23 cellular contexts compared by ENCODE assay signal in genomic region chr13:52104624-52105023, GRCh38. TPM values are rescaled to one million over a fixed set of nuclear protein-coding genes. Genes with fewer than 3 reads are reported as not detected.
DNase-seq lines count a peak whose midpoint lies in the region; ATAC-seq, FAIRE-seq and TF ChIP-seq lines count a peak whose summit lies in the region.
"Had no signal": no experiment of that assay in that cellular context is flagged by ENCODE, and none has a peak within 500 bp of the region (broad histone marks: within the 10 kb centered on the region; RNA-seq: fewer than 3 reads in every experiment).

No MANE protein-coding gene starts in this region.

- no peak for ATAC-seq in A549
- ATAC-seq: Right ventricle myocardium inferior, sciatic nerve had no signal

- no peaks in the 10 kb centered on the region for H3K79me1 ChIP-seq in neuronal stem cell (ENCODE audit: low read depth, low read length)

- no peak overlapping the region for H2BK12ac ChIP-seq in neuronal stem cell (ENCODE audit: low read length)

- TF ChIP-seq EP300 in A549 (IDR thresholded peaks at IDR 0.05), result no peak

- 84% methylated on average over 1 of the region's 1 CpG for WGBS in A549 (ENCODE audit: missing lambda C conversion rate)
- WGBS in neuronal stem cell (ENCODE audit: extremely low coverage in 2 of 2, insufficient read length in 2 of 2, insufficient replicate concordance in 1 of 2), 2 donors, result no CpG with 5 or more reads among the region's 1 CpG

- no peak overlapping the region for H4K8ac ChIP-seq in neuronal stem cell (ENCODE audit: low read depth, low read length)

- H3K9ac ChIP-seq in Karpas-422 (ENCODE audit: low read length) (no peak overlapping the region), neuronal stem cell (ENCODE audit: low read depth, low read length, poor library complexity) (no peak overlapping the region)

- H4K20me1 ChIP-seq in Karpas-422 (ENCODE audit: insufficient read depth, low read depth, low read length), result no peaks in the 10 kb centered on the region

- CTCF ChIA-PET in A549 (lab: Yijun Ruan, JAX), result interaction anchor here (1.0 kb wide), 1 partner anchor 22 kb away, joined by 3 read pairs; no protein-coding TSS in a partner anchor

- H3K27ac ChIP-seq in A549, result peak overlapping the region in 1 of 2 experiments; percentile 53; a peak in 2 of 6 replicates
- H3K27ac ChIP-seq in HL-60 (replicated peaks), result peak overlapping the region; percentile 37
- H3K27ac ChIP-seq in Karpas-422 (ENCODE audit: low read length), result no peak overlapping the region
- no peak overlapping the region for H3K27ac ChIP-seq in neuronal stem cell (replicated peaks; ENCODE audit: low read length)
- H3K27ac ChIP-seq: esophagus muscularis mucosa, neutrophil had no signal

- DNase-seq in A549 (ENCODE audit: low read depth in 1 of 2, low spot score in 1 of 2) (peak in 1 of 2 experiments; percentile 2), HL-60 (ENCODE audit: low read depth in 1 of 2, low spot score in 1 of 2) (peak; percentile 8 to 44), RKO (ENCODE audit: low spot score) (peak; percentile 5), fibroblast of the aortic adventitia (ENCODE audit: low read depth) (peak; percentile 65), COLO829 (ENCODE audit: low spot score) (no peak), Karpas-422 (no peak), A172 (ENCODE audit: low spot score) (no peak), neuronal stem cell (ENCODE audit: low spot score) (no peak)
- DNase-seq: activated CD4-positive, CD25-positive, alpha-beta regulatory T cell treated with anti-CD3 and anti-CD28 coated beads, Interleukin-2, amount 50 U/mL, for 72 hours; activated naive CD4-positive, alpha-beta T cell treated with anti-CD3 and anti-CD28 coated beads, Interleukin-2, amount 10 ng/mL, durations not matched to agents 7 days and 5 days; dermis blood vessel endothelial cell; midbrain; NCI-H1048; NCI-H2107; NCI-H748 treated with DMSO at 0.1 percent for 48 hours had no signal

- H3K4ac ChIP-seq in neuronal stem cell (ENCODE audit: low read length), result no peak overlapping the region

- no peaks in the 10 kb centered on the region for H3K27me3 ChIP-seq in HL-60 (ENCODE audit: insufficient read depth, poor library complexity, severe bottlenecking)
- no peaks in the 10 kb centered on the region for H3K27me3 ChIP-seq in Karpas-422 (ENCODE audit: low read length)
- H3K27me3 ChIP-seq in neuronal stem cell (ENCODE audit: control insufficient read depth in 3 of 3, insufficient read depth in 3 of 3, low read depth in 1 of 3, low read length in 3 of 3), result no peaks in the 10 kb centered on the region
- H3K27me3 ChIP-seq: esophagus muscularis mucosa, neutrophil had no signal

- H3K4me3 ChIP-seq in A549 (no peak overlapping the region), HL-60 (replicated peaks; ENCODE audit: insufficient read depth, low read length) (no peak overlapping the region), fibroblast of the aortic adventitia (ENCODE audit: low read depth, low read length) (no peak overlapping the region), Karpas-422 (ENCODE audit: low read length) (no peak overlapping the region), neuronal stem cell (ENCODE audit: low read length in 2 of 2) (no peak overlapping the region)
- H3K4me3 ChIP-seq: esophagus muscularis mucosa had no signal

- no peaks in the 10 kb centered on the region for H3K79me2 ChIP-seq in Karpas-422 (ENCODE audit: low read length)

- no peak overlapping the region for H2AK5ac ChIP-seq in neuronal stem cell (ENCODE audit: low read depth, low read length)

- no peak overlapping the region for H2BK5ac ChIP-seq in neuronal stem cell (ENCODE audit: low read length)

- TF ChIP-seq POLR2A in A549 (IDR thresholded peaks at IDR 0.05; ENCODE audit: low read length), result no peak

- no peak overlapping the region for H3K18ac ChIP-seq in neuronal stem cell (ENCODE audit: low read length)

- H3K9me2 ChIP-seq in Karpas-422 (replicated peaks; ENCODE audit: insufficient read depth, low read length), result no peaks in the 10 kb centered on the region

- H3K9me3 ChIP-seq in A549 (no peaks in the 10 kb centered on the region), Karpas-422 (ENCODE audit: low read length) (no peaks in the 10 kb centered on the region), neuronal stem cell (replicated peaks in 1 of 2; ENCODE audit: control insufficient read depth in 2 of 2, insufficient read depth in 1 of 2, low read depth in 1 of 2, low read length in 2 of 2) (no peaks in the 10 kb centered on the region)
- H3K9me3 ChIP-seq: esophagus muscularis mucosa, neutrophil had no signal

- H3K4me1 ChIP-seq in A549 (no peaks in the 10 kb centered on the region; the same call in 1 of the 3 replicates), Karpas-422 (ENCODE audit: low read length) (no peaks in the 10 kb centered on the region), neuronal stem cell (ENCODE audit: control insufficient read depth in 2 of 2, insufficient read depth in 1 of 2, low read depth in 1 of 2, low read length in 2 of 2) (no peaks in the 10 kb centered on the region)
- H3K4me1 ChIP-seq: esophagus muscularis mucosa had no signal

- no peak overlapping the region for H4K91ac ChIP-seq in neuronal stem cell (ENCODE audit: low read depth, low read length, poor library complexity)

- H2BK120ac ChIP-seq in neuronal stem cell (ENCODE audit: low read depth, low read length), result no peak overlapping the region

- POLR2A ChIA-PET in A549 (lab: Yijun Ruan, JAX), result no interaction called here

- no peak overlapping the region for H3K14ac ChIP-seq in neuronal stem cell (ENCODE audit: low read length)

- no peak overlapping the region for H2BK15ac ChIP-seq in neuronal stem cell (ENCODE audit: low read length)

- H3K4me2 ChIP-seq in A549 (peak overlapping the region; percentile 5; the same call in 2 of the 3 replicates), Karpas-422 (ENCODE audit: low read depth, low read length, poor library complexity, severe bottlenecking) (no peak overlapping the region), neuronal stem cell (ENCODE audit: insufficient read depth, low read length, poor library complexity, severe bottlenecking) (no peak overlapping the region)

- no peak overlapping the region for H3K23ac ChIP-seq in neuronal stem cell (ENCODE audit: low read depth, low read length, poor library complexity)

- H2AFZ ChIP-seq in Karpas-422 (ENCODE audit: low read length) (no peak overlapping the region), neuronal stem cell (ENCODE audit: low read length) (no peak overlapping the region)

- FAIRE-seq in A549 (lab: Jason Lieb, UNC), result no peak
- FAIRE-seq: GM12891, H1 had no signal

- H3K36me3 ChIP-seq in Karpas-422 (ENCODE audit: insufficient read depth, low read length), result no peaks in the 10 kb centered on the region
- H3K36me3 ChIP-seq in neuronal stem cell (replicated peaks in 1 of 2; ENCODE audit: control insufficient read depth in 2 of 2, insufficient read depth in 2 of 2, low read length in 2 of 2), result no peaks in the 10 kb centered on the region
- H3K36me3 ChIP-seq: esophagus muscularis mucosa, neutrophil had no signal

- TF ChIP-seq CTCF in A549 (IDR thresholded peaks at IDR 0.05), result no peak
- no peak for TF ChIP-seq CTCF in HL-60 (IDR thresholded peaks at IDR 0.05; ENCODE audit: insufficient read depth, low read length)
- no peak for TF ChIP-seq CTCF in fibroblast of the aortic adventitia (IDR thresholded peaks at IDR 0.05; ENCODE audit: insufficient read depth, low read length)

- TF ChIP-seq RAD21 in A549 (conservative IDR thresholded peaks at IDR 0.05 in 1 of 2, IDR thresholded peaks at IDR 0.05 in 1 of 2), result no peak

TF ChIP-seq in A549, 52 proteins besides CTCF, POLR2A, EP300 and RAD21:
- TF ChIP-seq CEBPB (IDR thresholded peaks at IDR 0.05), result peak in 1 of 2 experiments; percentile 44; a peak in 1 of 4 replicates
- TF ChIP-seq MAZ (IDR thresholded peaks at IDR 0.05; ENCODE audit: borderline replicate concordance, low read depth, low read length), result no peak

RNA-seq across cellular contexts. Expression of gene NEK5, which starts 24.2 kb away (rescaled TPM):
- polyA plus RNA-seq in A549 (2011; rRNA removed) (0.17 and 0.23 TPM in 2 replicates), A549 (2017; fragmentation: RNase III; extraction: RNeasy Plus Mini Kit Qiagen cat#74134 plus additional on column Dnase treatment) (0.08 to 0.16 TPM (median 0.09 TPM) in 3 replicates)
- polyA plus RNA-seq in A549 (2012; cell fraction: cytosol; rRNA removed), result 0.03 and 0.05 TPM in 2 replicates
- polyA plus RNA-seq in A549 (2012; cell fraction: nucleus; rRNA removed), result 0.02 and 0.04 TPM in 2 replicates
- 0.12 and 0.15 TPM in 2 replicates for polyA minus RNA-seq in A549 (2011; rRNA and poly(A)+ RNA removed)
- 0.45 TPM in 1 of 2 replicates, not detected in the other for total RNA-seq in fibroblast of the aortic adventitia (ENCODE audit: low replicate concordance)
- total RNA-seq in Karpas-422 (2014; rRNA removed; shearing (Covaris generic); ENCODE audit: low replicate concordance), result not detected in 2 replicates
- 0.10 TPM in 1 of 2 replicates, not detected in the other for total RNA-seq in A172 (2014; rRNA removed; shearing (Covaris generic))
- polyA plus RNA-seq in neuronal stem cell (2013, experiment 1 of 2), result 0.18 TPM
- polyA plus RNA-seq in neuronal stem cell (2013, experiment 2 of 2), result 0.18 TPM
- total RNA-seq: G401, HT1080 had no signal

RNA-seq across cellular contexts. Expression of gene NEK3, which starts 54.8 kb away (rescaled TPM):
- polyA plus RNA-seq in A549 (2011; rRNA removed), result 16.9 and 19.3 TPM in 2 replicates
- 4.3 and 5.9 TPM in 2 replicates for polyA plus RNA-seq in A549 (2012; cell fraction: cytosol; rRNA removed)
- 3.1 and 8.9 TPM in 2 replicates for polyA plus RNA-seq in A549 (2012; cell fraction: nucleus; rRNA removed)
- polyA plus RNA-seq in A549 (2017; fragmentation: RNase III; extraction: RNeasy Plus Mini Kit Qiagen cat#74134 plus additional on column Dnase treatment), result 6.5 to 9.3 TPM (median 6.6 TPM) in 3 replicates
- polyA minus RNA-seq in A549 (2011; rRNA and poly(A)+ RNA removed), result 5.3 and 6.8 TPM in 2 replicates
- 12.3 and 33.9 TPM in 2 replicates for total RNA-seq in fibroblast of the aortic adventitia (ENCODE audit: low replicate concordance)
- total RNA-seq in Karpas-422 (2014; rRNA removed; shearing (Covaris generic); ENCODE audit: low replicate concordance), result 26.5 and 33.1 TPM in 2 replicates
- total RNA-seq in A172 (2014; rRNA removed; shearing (Covaris generic)), result 3.3 and 11.4 TPM in 2 replicates
- polyA plus RNA-seq in neuronal stem cell (2013, experiment 1 of 2), result 37.1 TPM
- polyA plus RNA-seq in neuronal stem cell (2013, experiment 2 of 2), result 33.9 TPM

Comparison
In these comparisons a context has a peak if more than half of its experiments do, and no peak if none do; other contexts are left out.
1. DNase-seq: peak in HL-60 (2 of 2), RKO (single experiment) and fibroblast of the aortic adventitia (single experiment); none in COLO829 (single experiment), Karpas-422 (single experiment), A172 (single experiment) and neuronal stem cell (single experiment).